In the genomic region with DNA sequence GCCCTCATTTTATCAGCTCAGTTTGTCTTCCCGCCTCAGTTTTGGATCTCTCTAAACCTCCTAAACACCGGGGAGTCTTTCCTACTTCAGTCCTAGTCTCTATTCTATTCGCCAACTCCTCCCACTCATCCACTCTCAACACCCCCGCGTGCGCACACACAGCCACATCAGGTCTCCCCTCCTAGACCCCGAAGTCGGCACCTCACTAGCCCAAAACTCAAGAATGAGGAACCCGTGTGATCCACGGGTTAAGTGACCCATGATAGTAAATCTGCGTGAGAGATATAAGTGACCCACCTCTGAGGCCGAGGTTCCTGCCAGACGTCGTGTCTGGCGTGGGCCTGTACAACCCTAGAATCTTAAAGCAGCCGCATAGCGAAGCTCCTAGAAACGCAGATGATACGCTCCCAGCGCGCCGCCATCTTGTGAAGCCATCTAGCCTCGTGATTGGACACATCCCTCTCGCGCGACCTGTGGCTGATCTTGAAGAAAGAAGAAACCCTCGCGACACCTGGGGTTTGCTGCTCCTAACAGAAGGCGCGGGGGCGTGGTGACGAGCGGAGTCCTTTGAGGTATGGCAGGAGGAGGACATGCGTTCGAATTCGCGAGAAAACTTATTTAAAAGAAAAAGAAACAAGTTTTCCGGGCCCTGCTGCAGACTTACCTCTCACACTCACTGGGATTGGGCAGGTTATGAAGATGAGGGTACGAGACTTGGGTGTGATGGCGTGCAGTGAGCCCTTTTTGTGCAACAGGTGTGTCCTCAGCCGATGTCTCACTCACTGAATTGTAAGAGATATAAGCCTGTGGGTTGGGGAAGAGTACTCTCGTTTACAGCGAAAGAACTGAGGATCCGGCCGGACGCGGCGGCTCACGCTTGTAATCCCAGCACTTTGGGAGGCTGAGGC, we compare ENCODE assay signal across 1 cellular context.
TF ChIP-seq lines count a peak whose summit lies in the region.

A gene with protein sequence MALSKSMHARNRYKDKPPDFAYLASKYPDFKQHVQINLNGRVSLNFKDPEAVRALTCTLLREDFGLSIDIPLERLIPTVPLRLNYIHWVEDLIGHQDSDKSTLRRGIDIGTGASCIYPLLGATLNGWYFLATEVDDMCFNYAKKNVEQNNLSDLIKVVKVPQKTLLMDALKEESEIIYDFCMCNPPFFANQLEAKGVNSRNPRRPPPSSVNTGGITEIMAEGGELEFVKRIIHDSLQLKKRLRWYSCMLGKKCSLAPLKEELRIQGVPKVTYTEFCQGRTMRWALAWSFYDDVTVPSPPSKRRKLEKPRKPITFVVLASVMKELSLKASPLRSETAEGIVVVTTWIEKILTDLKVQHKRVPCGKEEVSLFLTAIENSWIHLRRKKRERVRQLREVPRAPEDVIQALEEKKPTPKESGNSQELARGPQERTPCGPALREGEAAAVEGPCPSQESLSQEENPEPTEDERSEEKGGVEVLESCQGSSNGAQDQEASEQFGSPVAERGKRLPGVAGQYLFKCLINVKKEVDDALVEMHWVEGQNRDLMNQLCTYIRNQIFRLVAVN (minus strand): TSS at position 427 of the 908 bp plus-strand sequence. CDS start 9,557 bp downstream, outside the sequence.

TF ChIP-seq in HepG2, 621 proteins besides CTCF, POLR2A, EP300 and RAD21 (continued from another document and continues in another):
- TF ChIP-seq CBX5 (CRISPR knock-in tag; IDR thresholded peaks at IDR 0.05; ENCODE audit: borderline replicate concordance) (0 out of 2 replicates have a peak, but pooled peaks have one; percentile 13), MED1 (CRISPR knock-in tag; IDR thresholded peaks at IDR 0.05) (0 out of 2 replicates have a peak, but pooled peaks have one; percentile 26), ZNF484 (CRISPR knock-in tag; IDR thresholded peaks at IDR 0.05; ENCODE audit: borderline replicate concordance, low read depth) (no peak), ZNF747 (CRISPR knock-in tag; IDR thresholded peaks at IDR 0.05; ENCODE audit: borderline replicate concordance) (peak; percentile 69; the same call in 1 of the 2 replicates), ZNF709 (CRISPR knock-in tag; IDR thresholded peaks at IDR 0.05) (peak; percentile 70; the same call in 1 of the 2 replicates), ZNF605 (CRISPR knock-in tag; IDR thresholded peaks at IDR 0.05) (peak; percentile 93), LCORL (IDR thresholded peaks at IDR 0.05) (no peak), LCORL (CRISPR knock-in tag; IDR thresholded peaks at IDR 0.05) (peak; percentile 37; the same call in 1 of the 2 replicates), TBX3 (IDR thresholded peaks at IDR 0.05; ENCODE audit: borderline replicate concordance) (no peak), ZBTB7A (CRISPR knock-in tag; IDR thresholded peaks at IDR 0.05) (no peak), GABPB1 (CRISPR knock-in tag; IDR thresholded peaks at IDR 0.05) (no peak), BHLHE40 (IDR thresholded peaks at IDR 0.05; ENCODE audit: low read length) (no peak), CHD2 (IDR thresholded peaks at IDR 0.05; ENCODE audit: low read depth, low read length) (peak; percentile 94), ZNF879 (CRISPR knock-in tag; IDR thresholded peaks at IDR 0.05) (0 out of 2 replicates have a peak, but pooled peaks have one; percentile 61), SALL1 (CRISPR knock-in tag; IDR thresholded peaks at IDR 0.05) (peak; percentile 68), RBM22 (optimal IDR thresholded peaks at IDR 0.05; ENCODE audit: low read length) (no peak), ZNF891 (CRISPR knock-in tag; IDR thresholded peaks at IDR 0.05) (peak; percentile 51; the same call in 1 of the 2 replicates), REL (CRISPR knock-in tag; conservative IDR thresholded peaks at IDR 0.05) (no peak), MYC (CRISPR knock-in tag; IDR thresholded peaks at IDR 0.05; ENCODE audit: borderline replicate concordance) (peak; percentile 77; the same call in 1 of the 2 replicates), CREB1 (IDR thresholded peaks at IDR 0.05) (no peak), CREB1 (CRISPR knock-in tag; IDR thresholded peaks at IDR 0.05) (peak; percentile 77), MAF1 (CRISPR knock-in tag; IDR thresholded peaks at IDR 0.05; ENCODE audit: borderline replicate concordance) (no peak), KDM5B (CRISPR knock-in tag; IDR thresholded peaks at IDR 0.05; ENCODE audit: borderline replicate concordance) (peak; percentile 80; the same call in 1 of the 2 replicates), ZNF431 (CRISPR knock-in tag; IDR thresholded peaks at IDR 0.05; ENCODE audit: borderline replicate concordance, low read depth) (0 out of 2 replicates have a peak, but pooled peaks have one; percentile 77), PHF8 (CRISPR knock-in tag; IDR thresholded peaks at IDR 0.05) (peak; percentile 92), TBX2 (CRISPR knock-in tag; IDR thresholded peaks at IDR 0.05; ENCODE audit: borderline replicate concordance) (no peak), NRL (CRISPR knock-in tag; IDR thresholded peaks at IDR 0.05; ENCODE audit: borderline replicate concordance) (peak; percentile 76), KLF9 (CRISPR knock-in tag; IDR thresholded peaks at IDR 0.05; ENCODE audit: low read depth) (peak; percentile 87; the same call in 1 of the 2 replicates), ZMAT3 (CRISPR knock-in tag; conservative IDR thresholded peaks at IDR 0.05) (peak; percentile 85), HOXA5 (CRISPR knock-in tag; IDR thresholded peaks at IDR 0.05) (peak; percentile 78; the same call in 1 of the 2 replicates), ZNF350 (CRISPR knock-in tag; IDR thresholded peaks at IDR 0.05; ENCODE audit: borderline replicate concordance, low read depth) (peak; percentile 54; the same call in 1 of the 2 replicates), PHF20 (CRISPR knock-in tag; IDR thresholded peaks at IDR 0.05) (peak; percentile 87), ZNF788 (CRISPR knock-in tag; IDR thresholded peaks at IDR 0.05; ENCODE audit: borderline replicate concordance) (0 out of 2 replicates have a peak, but pooled peaks have one; percentile 12), ZNF496 (CRISPR knock-in tag; IDR thresholded peaks at IDR 0.05; ENCODE audit: insufficient replicate concordance) (no peak), ZNF451 (CRISPR knock-in tag; IDR thresholded peaks at IDR 0.05) (0 out of 2 replicates have a peak, but pooled peaks have one; percentile 54), KDM1A (CRISPR knock-in tag; IDR thresholded peaks at IDR 0.05) (no peak), ELF3 (CRISPR knock-in tag; IDR thresholded peaks at IDR 0.05) (peak; percentile 32; the same call in 1 of the 2 replicates), ELF4 (CRISPR knock-in tag; IDR thresholded peaks at IDR 0.05; ENCODE audit: borderline replicate concordance) (no peak)
- TF ChIP-seq, protein P1, sequence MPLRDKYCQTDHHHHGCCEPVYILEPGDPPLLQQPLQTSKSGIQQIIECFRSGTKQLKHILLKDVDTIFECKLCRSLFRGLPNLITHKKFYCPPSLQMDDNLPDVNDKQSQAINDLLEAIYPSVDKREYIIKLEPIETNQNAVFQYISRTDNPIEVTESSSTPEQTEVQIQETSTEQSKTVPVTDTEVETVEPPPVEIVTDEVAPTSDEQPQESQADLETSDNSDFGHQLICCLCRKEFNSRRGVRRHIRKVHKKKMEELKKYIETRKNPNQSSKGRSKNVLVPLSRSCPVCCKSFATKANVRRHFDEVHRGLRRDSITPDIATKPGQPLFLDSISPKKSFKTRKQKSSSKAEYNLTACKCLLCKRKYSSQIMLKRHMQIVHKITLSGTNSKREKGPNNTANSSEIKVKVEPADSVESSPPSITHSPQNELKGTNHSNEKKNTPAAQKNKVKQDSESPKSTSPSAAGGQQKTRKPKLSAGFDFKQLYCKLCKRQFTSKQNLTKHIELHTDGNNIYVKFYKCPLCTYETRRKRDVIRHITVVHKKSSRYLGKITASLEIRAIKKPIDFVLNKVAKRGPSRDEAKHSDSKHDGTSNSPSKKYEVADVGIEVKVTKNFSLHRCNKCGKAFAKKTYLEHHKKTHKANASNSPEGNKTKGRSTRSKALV (CRISPR knock-in tag; IDR thresholded peaks at IDR 0.05) = no peak
- TF ChIP-seq, protein P2, sequence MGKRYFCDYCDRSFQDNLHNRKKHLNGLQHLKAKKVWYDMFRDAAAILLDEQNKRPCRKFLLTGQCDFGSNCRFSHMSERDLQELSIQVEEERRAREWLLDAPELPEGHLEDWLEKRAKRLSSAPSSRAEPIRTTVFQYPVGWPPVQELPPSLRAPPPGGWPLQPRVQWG (CRISPR knock-in tag; IDR thresholded peaks at IDR 0.05; ENCODE audit: borderline replicate concordance, low read depth) = no peak
- TF ChIP-seq, protein P3, sequence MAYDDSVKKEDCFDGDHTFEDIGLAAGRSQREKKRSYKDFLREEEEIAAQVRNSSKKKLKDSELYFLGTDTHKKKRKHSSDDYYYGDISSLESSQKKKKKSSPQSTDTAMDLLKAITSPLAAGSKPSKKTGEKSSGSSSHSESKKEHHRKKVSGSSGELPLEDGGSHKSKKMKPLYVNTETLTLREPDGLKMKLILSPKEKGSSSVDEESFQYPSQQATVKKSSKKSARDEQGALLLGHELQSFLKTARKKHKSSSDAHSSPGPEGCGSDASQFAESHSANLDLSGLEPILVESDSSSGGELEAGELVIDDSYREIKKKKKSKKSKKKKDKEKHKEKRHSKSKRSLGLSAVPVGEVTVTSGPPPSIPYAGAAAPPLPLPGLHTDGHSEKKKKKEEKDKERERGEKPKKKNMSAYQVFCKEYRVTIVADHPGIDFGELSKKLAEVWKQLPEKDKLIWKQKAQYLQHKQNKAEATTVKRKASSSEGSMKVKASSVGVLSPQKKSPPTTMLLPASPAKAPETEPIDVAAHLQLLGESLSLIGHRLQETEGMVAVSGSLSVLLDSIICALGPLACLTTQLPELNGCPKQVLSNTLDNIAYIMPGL (CRISPR knock-in tag; IDR thresholded peaks at IDR 0.05; ENCODE audit: borderline replicate concordance in 1 of 2, low read depth in 1 of 2) = peak; percentile 65 to 78; a peak in 3 of 4 replicates
- TF ChIP-seq, protein P4, sequence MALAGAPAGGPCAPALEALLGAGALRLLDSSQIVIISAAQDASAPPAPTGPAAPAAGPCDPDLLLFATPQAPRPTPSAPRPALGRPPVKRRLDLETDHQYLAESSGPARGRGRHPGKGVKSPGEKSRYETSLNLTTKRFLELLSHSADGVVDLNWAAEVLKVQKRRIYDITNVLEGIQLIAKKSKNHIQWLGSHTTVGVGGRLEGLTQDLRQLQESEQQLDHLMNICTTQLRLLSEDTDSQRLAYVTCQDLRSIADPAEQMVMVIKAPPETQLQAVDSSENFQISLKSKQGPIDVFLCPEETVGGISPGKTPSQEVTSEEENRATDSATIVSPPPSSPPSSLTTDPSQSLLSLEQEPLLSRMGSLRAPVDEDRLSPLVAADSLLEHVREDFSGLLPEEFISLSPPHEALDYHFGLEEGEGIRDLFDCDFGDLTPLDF (CRISPR knock-in tag; IDR thresholded peaks at IDR 0.05) = no peak
- TF ChIP-seq, protein P5, sequence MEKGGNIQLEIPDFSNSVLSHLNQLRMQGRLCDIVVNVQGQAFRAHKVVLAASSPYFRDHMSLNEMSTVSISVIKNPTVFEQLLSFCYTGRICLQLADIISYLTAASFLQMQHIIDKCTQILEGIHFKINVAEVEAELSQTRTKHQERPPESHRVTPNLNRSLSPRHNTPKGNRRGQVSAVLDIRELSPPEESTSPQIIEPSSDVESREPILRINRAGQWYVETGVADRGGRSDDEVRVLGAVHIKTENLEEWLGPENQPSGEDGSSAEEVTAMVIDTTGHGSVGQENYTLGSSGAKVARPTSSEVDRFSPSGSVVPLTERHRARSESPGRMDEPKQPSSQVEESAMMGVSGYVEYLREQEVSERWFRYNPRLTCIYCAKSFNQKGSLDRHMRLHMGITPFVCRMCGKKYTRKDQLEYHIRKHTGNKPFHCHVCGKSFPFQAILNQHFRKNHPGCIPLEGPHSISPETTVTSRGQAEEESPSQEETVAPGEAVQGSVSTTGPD (CRISPR knock-in tag; IDR thresholded peaks at IDR 0.05) = no peak
- TF ChIP-seq, protein P6, sequence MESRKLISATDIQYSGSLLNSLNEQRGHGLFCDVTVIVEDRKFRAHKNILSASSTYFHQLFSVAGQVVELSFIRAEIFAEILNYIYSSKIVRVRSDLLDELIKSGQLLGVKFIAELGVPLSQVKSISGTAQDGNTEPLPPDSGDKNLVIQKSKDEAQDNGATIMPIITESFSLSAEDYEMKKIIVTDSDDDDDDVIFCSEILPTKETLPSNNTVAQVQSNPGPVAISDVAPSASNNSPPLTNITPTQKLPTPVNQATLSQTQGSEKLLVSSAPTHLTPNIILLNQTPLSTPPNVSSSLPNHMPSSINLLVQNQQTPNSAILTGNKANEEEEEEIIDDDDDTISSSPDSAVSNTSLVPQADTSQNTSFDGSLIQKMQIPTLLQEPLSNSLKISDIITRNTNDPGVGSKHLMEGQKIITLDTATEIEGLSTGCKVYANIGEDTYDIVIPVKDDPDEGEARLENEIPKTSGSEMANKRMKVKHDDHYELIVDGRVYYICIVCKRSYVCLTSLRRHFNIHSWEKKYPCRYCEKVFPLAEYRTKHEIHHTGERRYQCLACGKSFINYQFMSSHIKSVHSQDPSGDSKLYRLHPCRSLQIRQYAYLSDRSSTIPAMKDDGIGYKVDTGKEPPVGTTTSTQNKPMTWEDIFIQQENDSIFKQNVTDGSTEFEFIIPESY (CRISPR knock-in tag; IDR thresholded peaks at IDR 0.05) = no peak
- TF ChIP-seq, protein P7, sequence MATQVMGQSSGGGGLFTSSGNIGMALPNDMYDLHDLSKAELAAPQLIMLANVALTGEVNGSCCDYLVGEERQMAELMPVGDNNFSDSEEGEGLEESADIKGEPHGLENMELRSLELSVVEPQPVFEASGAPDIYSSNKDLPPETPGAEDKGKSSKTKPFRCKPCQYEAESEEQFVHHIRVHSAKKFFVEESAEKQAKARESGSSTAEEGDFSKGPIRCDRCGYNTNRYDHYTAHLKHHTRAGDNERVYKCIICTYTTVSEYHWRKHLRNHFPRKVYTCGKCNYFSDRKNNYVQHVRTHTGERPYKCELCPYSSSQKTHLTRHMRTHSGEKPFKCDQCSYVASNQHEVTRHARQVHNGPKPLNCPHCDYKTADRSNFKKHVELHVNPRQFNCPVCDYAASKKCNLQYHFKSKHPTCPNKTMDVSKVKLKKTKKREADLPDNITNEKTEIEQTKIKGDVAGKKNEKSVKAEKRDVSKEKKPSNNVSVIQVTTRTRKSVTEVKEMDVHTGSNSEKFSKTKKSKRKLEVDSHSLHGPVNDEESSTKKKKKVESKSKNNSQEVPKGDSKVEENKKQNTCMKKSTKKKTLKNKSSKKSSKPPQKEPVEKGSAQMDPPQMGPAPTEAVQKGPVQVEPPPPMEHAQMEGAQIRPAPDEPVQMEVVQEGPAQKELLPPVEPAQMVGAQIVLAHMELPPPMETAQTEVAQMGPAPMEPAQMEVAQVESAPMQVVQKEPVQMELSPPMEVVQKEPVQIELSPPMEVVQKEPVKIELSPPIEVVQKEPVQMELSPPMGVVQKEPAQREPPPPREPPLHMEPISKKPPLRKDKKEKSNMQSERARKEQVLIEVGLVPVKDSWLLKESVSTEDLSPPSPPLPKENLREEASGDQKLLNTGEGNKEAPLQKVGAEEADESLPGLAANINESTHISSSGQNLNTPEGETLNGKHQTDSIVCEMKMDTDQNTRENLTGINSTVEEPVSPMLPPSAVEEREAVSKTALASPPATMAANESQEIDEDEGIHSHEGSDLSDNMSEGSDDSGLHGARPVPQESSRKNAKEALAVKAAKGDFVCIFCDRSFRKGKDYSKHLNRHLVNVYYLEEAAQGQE (IDR thresholded peaks at IDR 0.05; ENCODE audit: borderline replicate concordance in 1 of 2, low read depth in 1 of 2, low read length in 2 of 2) = 0 out of 4 replicates have a peak, but pooled peaks of 1 of the 2 experiments have one; percentile 13
